Comparison of ENCODE assay signal across 10 cellular contexts in the genomic region with DNA sequence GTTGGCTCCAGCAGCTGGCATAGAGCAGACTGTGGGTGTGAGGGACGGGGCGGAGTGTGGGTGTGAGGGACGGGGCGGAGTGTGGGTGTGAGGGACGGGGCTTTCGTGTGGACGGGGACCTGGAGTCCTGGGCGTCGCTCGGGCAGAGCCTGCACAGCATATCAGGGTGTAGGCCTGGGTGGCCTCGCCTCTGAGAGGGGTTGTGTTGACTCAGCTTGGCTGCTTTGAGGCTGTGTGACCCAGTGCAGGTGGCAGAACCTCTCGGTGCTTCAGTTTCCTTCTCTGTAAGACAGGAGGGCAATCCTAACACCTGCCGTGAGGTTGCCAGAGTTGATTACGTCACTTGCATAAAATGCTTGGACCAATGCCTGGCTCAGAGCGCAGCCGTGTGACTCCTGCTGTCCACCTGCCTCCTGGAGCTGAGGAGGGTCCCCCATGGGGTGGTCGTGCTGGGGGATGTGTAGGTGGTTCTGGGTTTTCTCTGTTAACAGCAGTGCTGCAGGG. TPM values are rescaled to one million over a fixed set of nuclear protein-coding genes. Genes with fewer than 3 reads are reported as not detected.
DNase-seq lines count a peak whose midpoint lies in the region; ATAC-seq, FAIRE-seq and TF ChIP-seq lines count a peak whose summit lies in the region.
"Had no signal": no experiment of that assay in that cellular context is flagged by ENCODE, and none has a peak within 500 bp of the region (broad histone marks: within the 10 kb centered on the region; RNA-seq: fewer than 3 reads in every experiment).

No MANE protein-coding gene starts in this region.

- TF ChIP-seq CTCF in A549 (IDR thresholded peaks at IDR 0.05) (no peak), mammary epithelial cell (conservative IDR thresholded peaks at IDR 0.05 in 1 of 2, IDR thresholded peaks at IDR 0.05 in 1 of 2; ENCODE audit: extremely low read depth in 1 of 2, insufficient read depth in 1 of 2, low read depth in 1 of 2, low read length in 2 of 2) (no peak)

- H3K27me3 ChIP-seq in mammary epithelial cell (ENCODE audit: insufficient read depth, low read length) (no peaks in the 10 kb centered on the region), mucosa of stomach (ENCODE audit: control insufficient read depth, insufficient read depth, low read length) (no peaks in the 10 kb centered on the region)

- H3K4me3 ChIP-seq in A549, result no peak overlapping the region
- H3K4me3 ChIP-seq in mammary epithelial cell (replicated peaks in 1 of 3; ENCODE audit: insufficient read depth in 1 of 3, low read depth in 2 of 3, low read length in 3 of 3), result no peak overlapping the region
- H3K4me3 ChIP-seq in mucosa of stomach (ENCODE audit: low read length), result no peak overlapping the region

- no peak for TF ChIP-seq POLR2A in A549 (IDR thresholded peaks at IDR 0.05; ENCODE audit: low read length)

- TF ChIP-seq RAD21 in A549 (conservative IDR thresholded peaks at IDR 0.05 in 1 of 2, IDR thresholded peaks at IDR 0.05 in 1 of 2), result no peak

- H3K4me2 ChIP-seq in A549 (peak overlapping the region; percentile 93; the same call in 2 of the 3 replicates), mammary epithelial cell (ENCODE audit: insufficient read depth, low read depth, low read length) (peak overlapping the region; percentile 16)

- no peak overlapping the region for H3K9ac ChIP-seq in mammary epithelial cell (ENCODE audit: insufficient read depth, low read length)
- peak overlapping the region; percentile 52 for H3K9ac ChIP-seq in mucosa of stomach (ENCODE audit: low read length)

- H2AFZ ChIP-seq in mammary epithelial cell (ENCODE audit: low read depth, low read length), result no peak overlapping the region

- no peak for FAIRE-seq in A549 (lab: Jason Lieb, UNC)
- FAIRE-seq: endometrium had no signal

- intact Hi-C loops in mammary epithelial cell (cut with micrococcal nuclease), result no loop called here

- dilution Hi-C loops in mammary epithelial cell (cut with HindIII; ENCODE audit: low sequenced_read_pairs), result no loop called here

- 94% methylated on average over 11 of the region's 17 CpGs for WGBS in A549 (ENCODE audit: missing lambda C conversion rate)
- 32% methylated on average over 11 of the region's 17 CpGs for WGBS in mammary epithelial cell (ENCODE audit: low coverage, missing lambda C conversion rate)

- no peaks in the 10 kb centered on the region for H3K36me3 ChIP-seq in mammary epithelial cell (ENCODE audit: insufficient read depth, low read length)
- no peaks in the 10 kb centered on the region for H3K36me3 ChIP-seq in mucosa of stomach (ENCODE audit: control insufficient read depth, insufficient read depth, low read length)

- POLR2A ChIA-PET in A549 (lab: Yijun Ruan, JAX), result no interaction called here

- BruUV-seq in mammary epithelial cell (replicated peaks; lab: Mats Ljungman, UMichigan), result no TSS peak

- ATAC-seq in A549 (peak in 1 of 2 experiments; percentile 6; a peak in 2 of 6 replicates), GM18907 (IDR thresholded peaks at IDR 0.05; ENCODE audit: unreplicated experiment) (no peak), HG02973 (IDR thresholded peaks at IDR 0.05; ENCODE audit: unreplicated experiment) (no peak), GM21786 (IDR thresholded peaks at IDR 0.05; ENCODE audit: unreplicated experiment) (no peak)

- peaks cover 86% of the 10 kb centered on the region for H3K79me2 ChIP-seq in mammary epithelial cell (ENCODE audit: insufficient read depth, low read length)

- DNase-seq in A549 (ENCODE audit: low read depth in 1 of 2, low spot score in 1 of 2) (no peak), HT-29 (ENCODE audit: low spot score) (peak; percentile 26), mammary epithelial cell (no peak), 8988T (no peak)
- DNase-seq: NCI-H446 treated with DMSO at 0.1 percent for 48 hours had no signal

- H3K4me1 ChIP-seq in A549 (peaks cover 94% of the 10 kb centered on the region), mammary epithelial cell (ENCODE audit: insufficient read depth, low read length) (peaks cover 38% of the 10 kb centered on the region), mucosa of stomach (ENCODE audit: control insufficient read depth, insufficient read depth, low read length) (peaks cover 52% of the 10 kb centered on the region)

- H4K20me1 ChIP-seq in mammary epithelial cell (ENCODE audit: insufficient read depth, low read length), result peaks cover 2% of the 10 kb centered on the region

- H3K27ac ChIP-seq in A549 (peak overlapping the region; percentile 43 to 99; a peak in 4 of 6 replicates), mammary epithelial cell (ENCODE audit: insufficient read depth, low read depth, low read length) (peak overlapping the region; percentile 0)

- CTCF ChIA-PET in A549 (lab: Yijun Ruan, JAX) (interaction anchor here (1.5 kb wide), 1 partner anchor 21 kb away, joined by 3 read pairs; no protein-coding TSS in a partner anchor), mammary epithelial cell (lab: Charles Lee; ENCODE audit: low non-redundant PET) (no interaction called here)

- in situ Hi-C loops in mammary epithelial cell (cut with MboI; ENCODE audit: low sequenced_read_pairs in 2 of 2), result loop anchor here in 1 of 2 donors (5.0 kb wide), 1 partner anchor 33 kb away; no protein-coding TSS in a partner anchor

- no peak for TF ChIP-seq EP300 in A549 (IDR thresholded peaks at IDR 0.05)

- no peaks in the 10 kb centered on the region for H3K9me3 ChIP-seq in A549
- no peaks in the 10 kb centered on the region for H3K9me3 ChIP-seq in mammary epithelial cell (replicated peaks; ENCODE audit: insufficient read depth, low read length)
- H3K9me3 ChIP-seq in mucosa of stomach (ENCODE audit: control insufficient read depth, low read length), result no peaks in the 10 kb centered on the region

TF ChIP-seq in A549, 52 proteins besides CTCF, POLR2A, EP300 and RAD21 (continues in another document):
- TF ChIP-seq TP53 (CRISPR knock-in tag; IDR thresholded peaks at IDR 0.05) (no peak), FOSL2 (IDR thresholded peaks at IDR 0.05) (no peak), FOSL2 (CRISPR knock-in tag; IDR thresholded peaks at IDR 0.05) (no peak), POLR2AphosphoS2 (conservative IDR thresholded peaks at IDR 0.05; ENCODE audit: low read length) (no peak), HOXB13 (CRISPR knock-in tag; IDR thresholded peaks at IDR 0.05; ENCODE audit: low read depth) (no peak)
- TF ChIP-seq, protein P1, sequence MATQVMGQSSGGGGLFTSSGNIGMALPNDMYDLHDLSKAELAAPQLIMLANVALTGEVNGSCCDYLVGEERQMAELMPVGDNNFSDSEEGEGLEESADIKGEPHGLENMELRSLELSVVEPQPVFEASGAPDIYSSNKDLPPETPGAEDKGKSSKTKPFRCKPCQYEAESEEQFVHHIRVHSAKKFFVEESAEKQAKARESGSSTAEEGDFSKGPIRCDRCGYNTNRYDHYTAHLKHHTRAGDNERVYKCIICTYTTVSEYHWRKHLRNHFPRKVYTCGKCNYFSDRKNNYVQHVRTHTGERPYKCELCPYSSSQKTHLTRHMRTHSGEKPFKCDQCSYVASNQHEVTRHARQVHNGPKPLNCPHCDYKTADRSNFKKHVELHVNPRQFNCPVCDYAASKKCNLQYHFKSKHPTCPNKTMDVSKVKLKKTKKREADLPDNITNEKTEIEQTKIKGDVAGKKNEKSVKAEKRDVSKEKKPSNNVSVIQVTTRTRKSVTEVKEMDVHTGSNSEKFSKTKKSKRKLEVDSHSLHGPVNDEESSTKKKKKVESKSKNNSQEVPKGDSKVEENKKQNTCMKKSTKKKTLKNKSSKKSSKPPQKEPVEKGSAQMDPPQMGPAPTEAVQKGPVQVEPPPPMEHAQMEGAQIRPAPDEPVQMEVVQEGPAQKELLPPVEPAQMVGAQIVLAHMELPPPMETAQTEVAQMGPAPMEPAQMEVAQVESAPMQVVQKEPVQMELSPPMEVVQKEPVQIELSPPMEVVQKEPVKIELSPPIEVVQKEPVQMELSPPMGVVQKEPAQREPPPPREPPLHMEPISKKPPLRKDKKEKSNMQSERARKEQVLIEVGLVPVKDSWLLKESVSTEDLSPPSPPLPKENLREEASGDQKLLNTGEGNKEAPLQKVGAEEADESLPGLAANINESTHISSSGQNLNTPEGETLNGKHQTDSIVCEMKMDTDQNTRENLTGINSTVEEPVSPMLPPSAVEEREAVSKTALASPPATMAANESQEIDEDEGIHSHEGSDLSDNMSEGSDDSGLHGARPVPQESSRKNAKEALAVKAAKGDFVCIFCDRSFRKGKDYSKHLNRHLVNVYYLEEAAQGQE (IDR thresholded peaks at IDR 0.05), result no peak

RNA-seq across cellular contexts. Expression of a gene that starts 15.3 kb away (rescaled TPM):
- 252 and 292 TPM in 2 replicates for polyA plus RNA-seq in A549 (2011; rRNA removed)
- 331 and 370 TPM in 2 replicates for polyA plus RNA-seq in A549 (2012; cell fraction: cytosol; rRNA removed)
- 322 and 326 TPM in 2 replicates for polyA plus RNA-seq in A549 (2012; cell fraction: nucleus; rRNA removed)
- polyA plus RNA-seq in A549 (2017; fragmentation: RNase III; extraction: RNeasy Plus Mini Kit Qiagen cat#74134 plus additional on column Dnase treatment), result 189 to 220 TPM (median 214 TPM) in 3 replicates
- polyA minus RNA-seq in A549 (2011; rRNA and poly(A)+ RNA removed), result 336 and 363 TPM in 2 replicates
- 193 and 219 TPM in 2 replicates for total RNA-seq in HT-29 (2014; rRNA removed; shearing (Covaris generic))
- 100 to 1,000 TPM in 1 of 2 donors, 10 to 100 TPM in 1; 51.5 to 152 TPM for total RNA-seq in mammary epithelial cell
- 217 TPM for polyA plus RNA-seq in mammary epithelial cell
- polyA minus RNA-seq in mammary epithelial cell, result 129 TPM

RNA-seq across cellular contexts. Expression of a gene that starts 41.9 kb away (rescaled TPM):
- polyA plus RNA-seq in A549 (2011; rRNA removed) (42.9 and 51.5 TPM in 2 replicates), A549 (2017; fragmentation: RNase III; extraction: RNeasy Plus Mini Kit Qiagen cat#74134 plus additional on column Dnase treatment) (94.1 to 102 TPM (median 101 TPM) in 3 replicates), mammary epithelial cell (148 TPM)
- polyA plus RNA-seq in A549 (2012; cell fraction: cytosol; rRNA removed), result 90.6 and 103 TPM in 2 replicates
- polyA plus RNA-seq in A549 (2012; cell fraction: nucleus; rRNA removed), result 29.1 and 41.0 TPM in 2 replicates
- 16.5 and 23.7 TPM in 2 replicates for polyA minus RNA-seq in A549 (2011; rRNA and poly(A)+ RNA removed)
- total RNA-seq in HT-29 (2014; rRNA removed; shearing (Covaris generic)), result 49.7 and 55.0 TPM in 2 replicates
- 10 to 100 TPM; 10.7 to 78.9 TPM for total RNA-seq in mammary epithelial cell
- 31.7 TPM for polyA minus RNA-seq in mammary epithelial cell

RNA-seq across cellular contexts. Expression of a gene that starts 55.2 kb away (rescaled TPM):
- polyA plus RNA-seq in A549 (2011; rRNA removed) (15.4 and 16.8 TPM in 2 replicates), A549 (2017; fragmentation: RNase III; extraction: RNeasy Plus Mini Kit Qiagen cat#74134 plus additional on column Dnase treatment) (26.3 to 29.5 TPM (median 28.2 TPM) in 3 replicates), mammary epithelial cell (21.9 TPM)
- polyA plus RNA-seq in A549 (2012; cell fraction: cytosol; rRNA removed), result 21.1 and 22.1 TPM in 2 replicates
- 36.0 and 38.9 TPM in 2 replicates for polyA plus RNA-seq in A549 (2012; cell fraction: nucleus; rRNA removed)
- 14.5 and 16.5 TPM in 2 replicates for polyA minus RNA-seq in A549 (2011; rRNA and poly(A)+ RNA removed)
- total RNA-seq in HT-29 (2014; rRNA removed; shearing (Covaris generic)), result 36.4 and 39.3 TPM in 2 replicates
- total RNA-seq in mammary epithelial cell, result 10 to 100 TPM; 20.7 to 40.8 TPM
- polyA minus RNA-seq in mammary epithelial cell, result 134 TPM
